19 cellular contexts compared by ENCODE assay signal in the genomic region with DNA sequence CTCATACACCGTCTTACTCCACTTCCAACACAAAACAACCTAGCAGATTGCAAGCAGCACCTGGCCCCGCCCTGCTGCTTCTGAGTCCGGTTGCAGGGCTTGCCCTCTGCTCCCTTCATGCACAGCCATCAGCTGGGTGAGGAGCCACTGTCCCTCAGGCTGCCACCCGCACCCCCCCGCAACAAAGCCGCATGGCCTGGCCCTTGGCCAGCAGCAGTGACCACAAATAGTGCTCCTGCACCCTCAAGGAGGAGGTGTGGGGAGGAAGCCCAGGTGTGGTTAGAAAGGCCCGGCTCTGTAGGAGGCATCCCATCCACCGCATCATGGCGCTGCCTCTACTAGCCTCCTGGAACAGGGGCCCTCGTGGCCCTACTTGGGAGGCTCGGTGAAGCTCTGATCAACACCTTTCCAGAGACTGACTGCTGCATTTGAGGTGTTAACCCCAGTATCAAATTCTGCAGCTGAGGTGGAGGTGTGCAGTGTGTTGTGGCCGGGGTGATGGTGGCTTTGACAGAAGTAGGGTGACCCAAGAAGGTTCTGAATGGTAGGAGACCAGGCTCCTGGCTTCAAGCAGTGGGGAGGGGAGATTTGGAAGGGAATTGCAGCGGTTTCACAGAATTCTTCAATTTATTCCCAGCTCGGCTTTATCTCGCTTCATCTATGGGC. TPM values are rescaled to one million over a fixed set of nuclear protein-coding genes. Genes with fewer than 3 reads are reported as not detected.
A peak's percentile ranks its signal among the peaks of the same experiment; 100 is the strongest.
DNase-seq lines count a peak whose midpoint lies in the region; ATAC-seq, FAIRE-seq and TF ChIP-seq lines count a peak whose summit lies in the region.
"Had no signal": no experiment of that assay in that cellular context is flagged by ENCODE, and none has a peak within 500 bp of the region (broad histone marks: within the 10 kb centered on the region; RNA-seq: fewer than 3 reads in every experiment).

No MANE protein-coding gene starts in this region.

- H3K4me3 Mint-ChIP-seq in CD8-positive, alpha-beta T cell, result no peak overlapping the region
- H3K4me3 Mint-ChIP-seq in natural killer cell, result peak overlapping the region; percentile 61
- no peak overlapping the region for H3K4me3 Mint-ChIP-seq in activated T-helper 2 cell treated with anti-CD3 and anti-CD28 coated beads, Interferon-gamma antibody, Interleukin-2, Interleukin-4, amounts not matched to agents 10 μg/mL and 5 μg/mL and 100 μg/mL, durations not matched to agents 14 hours and 24 hours and 36 hours (ENCODE audit: low read depth)
- H3K4me3 Mint-ChIP-seq: GM23338 had no signal

- TF ChIP-seq CTCF in CD8-positive, alpha-beta T cell (IDR thresholded peaks at IDR 0.05), result no peak
- TF ChIP-seq CTCF in K562 (IDR thresholded peaks at IDR 0.05 in 2 of 3, conservative IDR thresholded peaks at IDR 0.05 in 1 of 3; ENCODE audit: insufficient read depth in 2 of 3, low read depth in 1 of 3, low read length in 3 of 3) (no peak), natural killer cell (IDR thresholded peaks at IDR 0.05) (no peak)

- BruUV-seq in K562 (replicated peaks; lab: Mats Ljungman, UMichigan), result no TSS peak

- 0 out of 2 replicates have a peak, but pooled peaks cover 6% of the 10 kb centered on the region for H4K20me1 ChIP-seq in K562 (replicated peaks; ENCODE audit: control insufficient read depth, insufficient read depth, low read length)

- H3K9me3 Mint-ChIP-seq in CD8-positive, alpha-beta T cell, result peaks cover 9% of the 10 kb centered on the region
- H3K9me3 Mint-ChIP-seq in natural killer cell, result peaks cover 4 to 5% of the 10 kb centered on the region in 2 donors
- H3K9me3 Mint-ChIP-seq in activated T-helper 2 cell treated with anti-CD3 and anti-CD28 coated beads, Interferon-gamma antibody, Interleukin-2, Interleukin-4, amounts not matched to agents 10 μg/mL and 5 μg/mL and 100 μg/mL, durations not matched to agents 14 hours and 24 hours and 36 hours, result no peaks in the 10 kb centered on the region
- H3K9me3 Mint-ChIP-seq: GM23338 had no signal

- no peak for TF ChIP-seq EP300 in K562 (IDR thresholded peaks at IDR 0.05; ENCODE audit: low read length)

- DNase-seq in DMS79 treated with DMSO at 0.1 percent for 48 hours (lab: John Stamatoyannopoulos, UW) (peak; percentile 10), DMS79 (lab: John Stamatoyannopoulos, UW) (no peak), K562 (ENCODE audit: extremely low read depth in 1 of 4, low spot score in 3 of 4) (no peak), natural killer cell (no peak), RCC 7860 (ENCODE audit: low spot score) (no peak)
- DNase-seq in CD8-positive, alpha-beta T cell, result no peak
- DNase-seq in activated T-helper 2 cell treated with anti-CD3 and anti-CD28 coated beads, Interferon-gamma antibody, Interleukin-2, Interleukin-4, amounts not matched to agents 10 μg/mL and 5 μg/mL and 100 μg/mL, durations not matched to agents 14 hours and 24 hours and 36 hours (ENCODE audit: low spot score), result no peak
- DNase-seq: AML-193, COR-L47, HCEC 1CT, NCI-H1694 treated with DMSO at 0.1 percent for 48 hours, SJCRH30 had no signal

- no peak overlapping the region for H3K9ac ChIP-seq in K562 (ENCODE audit: insufficient read depth in 1 of 2, low read depth in 2 of 2, low read length in 2 of 2)

- no peak overlapping the region for H3K4me2 ChIP-seq in K562 (ENCODE audit: insufficient read depth, low read length)
- H3K4me2 ChIP-seq: GM23338 had no signal

- CTCF ChIA-PET in CD8-positive, alpha-beta T cell (lab: Charles Lee), result interaction anchor here (1.1 kb wide), 1 partner anchor 19 kb away, joined by 3 read pairs; no protein-coding TSS in a partner anchor
- CTCF ChIA-PET in K562 (lab: Yijun Ruan, JAX; ENCODE audit: low intra/inter-chr PET ratio), result no interaction called here

- H3K79me2 ChIP-seq in K562 (ENCODE audit: control insufficient read depth, insufficient read depth, low read length), result no peaks in the 10 kb centered on the region

- FAIRE-seq in K562 (lab: Jason Lieb, UNC), result no peak
- no peak for FAIRE-seq in RCC 7860 (lab: Jason Lieb, UNC)
- FAIRE-seq: GM12892, GM18507 had no signal

- no peak overlapping the region for H2AFZ ChIP-seq in K562 (ENCODE audit: low read depth, low read length)
- H2AFZ ChIP-seq: GM23338 had no signal

- H3K9me3 ChIP-seq in CD8-positive, alpha-beta T cell (ENCODE audit: low read length), result no peaks in the 10 kb centered on the region
- no peaks in the 10 kb centered on the region for H3K9me3 ChIP-seq in K562 (replicated peaks; ENCODE audit: control insufficient read depth, insufficient read depth, low read depth, low read length)
- H3K9me3 ChIP-seq: SJCRH30 had no signal

- no peak overlapping the region for H3K4me3 ChIP-seq in CD8-positive, alpha-beta T cell (ENCODE audit: low read depth, low read length)
- H3K4me3 ChIP-seq in K562, result no peak overlapping the region
- H3K4me3 ChIP-seq: GM23338, SJCRH30 had no signal

- POLR2A ChIA-PET in CD8-positive, alpha-beta T cell (lab: Charles Lee), result no interaction called here
- POLR2A ChIA-PET in K562 (lab: Yijun Ruan, JAX), result no interaction called here

- ATAC-seq in CD8-positive, alpha-beta T cell, result peak; percentile 40
- ATAC-seq in K562, result no peak
- ATAC-seq in natural killer cell, result peak; percentile 63 to 87 (median 63)
- no peak for ATAC-seq in HG03442 (IDR thresholded peaks at IDR 0.05; ENCODE audit: unreplicated experiment)
- ATAC-seq: GM23338 had no signal

- H3K9me1 ChIP-seq in K562 (ENCODE audit: control insufficient read depth, insufficient read depth, low read length), result no peaks in the 10 kb centered on the region

- no peaks in the 10 kb centered on the region for H3K36me3 ChIP-seq in CD8-positive, alpha-beta T cell (ENCODE audit: insufficient read depth, low read length)
- no peaks in the 10 kb centered on the region for H3K36me3 ChIP-seq in K562 (ENCODE audit: control insufficient read depth, insufficient read depth, low read length)
- H3K36me3 ChIP-seq: SJCRH30 had no signal

- H3K36me3 Mint-ChIP-seq in CD8-positive, alpha-beta T cell, result no peaks in the 10 kb centered on the region
- H3K36me3 Mint-ChIP-seq in natural killer cell, result peaks cover 13% of the 10 kb centered on the region
- H3K36me3 Mint-ChIP-seq in activated T-helper 2 cell treated with anti-CD3 and anti-CD28 coated beads, Interferon-gamma antibody, Interleukin-2, Interleukin-4, amounts not matched to agents 10 μg/mL and 5 μg/mL and 100 μg/mL, durations not matched to agents 14 hours and 24 hours and 36 hours (ENCODE audit: low read depth), result no peaks in the 10 kb centered on the region

- no peak overlapping the region for H3K27ac Mint-ChIP-seq in CD8-positive, alpha-beta T cell
- no peak overlapping the region for H3K27ac Mint-ChIP-seq in natural killer cell
- H3K27ac Mint-ChIP-seq in activated T-helper 2 cell treated with anti-CD3 and anti-CD28 coated beads, Interferon-gamma antibody, Interleukin-2, Interleukin-4, amounts not matched to agents 10 μg/mL and 5 μg/mL and 100 μg/mL, durations not matched to agents 14 hours and 24 hours and 36 hours, result no peak overlapping the region
- H3K27ac Mint-ChIP-seq: GM23338 had no signal

- peaks cover 6% of the 10 kb centered on the region for H3K27me3 Mint-ChIP-seq in CD8-positive, alpha-beta T cell (ENCODE audit: low read depth)
- peaks cover 35 to 53% of the 10 kb centered on the region in 2 donors for H3K27me3 Mint-ChIP-seq in natural killer cell (ENCODE audit: low read depth in 2 of 2)
- peaks cover 2% of the 10 kb centered on the region for H3K27me3 Mint-ChIP-seq in activated T-helper 2 cell treated with anti-CD3 and anti-CD28 coated beads, Interferon-gamma antibody, Interleukin-2, Interleukin-4, amounts not matched to agents 10 μg/mL and 5 μg/mL and 100 μg/mL, durations not matched to agents 14 hours and 24 hours and 36 hours (ENCODE audit: low read depth)

- TF ChIP-seq POLR2A in K562 (conservative IDR thresholded peaks at IDR 0.05), result no peak

- H3K4me1 ChIP-seq in CD8-positive, alpha-beta T cell (ENCODE audit: insufficient read depth, low read length), result peaks cover 5% of the 10 kb centered on the region
- no peaks in the 10 kb centered on the region; a peak in 1 of 5 replicates for H3K4me1 ChIP-seq in K562 (replicated peaks in 1 of 2; ENCODE audit: control insufficient read depth in 2 of 2, insufficient read depth in 2 of 2, low read length in 2 of 2)
- H3K4me1 ChIP-seq: SJCRH30 had no signal

- TF ChIP-seq RAD21 in K562 (CRISPR knock-in tag; conservative IDR thresholded peaks at IDR 0.05 in 1 of 2, IDR thresholded peaks at IDR 0.05 in 1 of 2), result no peak

- H3K4me1 Mint-ChIP-seq in CD8-positive, alpha-beta T cell (ENCODE audit: low read depth), result peaks cover 13% of the 10 kb centered on the region
- peaks cover 26 to 28% of the 10 kb centered on the region in 2 donors for H3K4me1 Mint-ChIP-seq in natural killer cell
- peaks cover 8% of the 10 kb centered on the region for H3K4me1 Mint-ChIP-seq in activated T-helper 2 cell treated with anti-CD3 and anti-CD28 coated beads, Interferon-gamma antibody, Interleukin-2, Interleukin-4, amounts not matched to agents 10 μg/mL and 5 μg/mL and 100 μg/mL, durations not matched to agents 14 hours and 24 hours and 36 hours (ENCODE audit: low read depth)

- in situ Hi-C loops in K562 (cut with MboI), result no loop called here

- 4% methylated on average over 15 of the region's 15 CpGs for WGBS in K562 (ENCODE audit: insufficient coverage, low coverage, missing lambda C conversion rate)

- no peak overlapping the region for H3K27ac ChIP-seq in CD8-positive, alpha-beta T cell (ENCODE audit: low read depth, low read length)
- H3K27ac ChIP-seq in K562 (ENCODE audit: extremely low read depth, low read depth, low read length), result no peak overlapping the region
- H3K27ac ChIP-seq: 22Rv1, C4-2B, RWPE1, SJCRH30 had no signal

- no peaks in the 10 kb centered on the region for H3K27me3 ChIP-seq in CD8-positive, alpha-beta T cell (ENCODE audit: insufficient read depth, low read length)
- H3K27me3 ChIP-seq in K562 (ENCODE audit: control insufficient read depth in 2 of 2, insufficient read depth in 2 of 2, low read length in 2 of 2), result peaks cover 2 to 61% of the 10 kb centered on the region in 2 experiments; a peak in 3 of 5 replicates

- intact Hi-C loops in CD8-positive, alpha-beta T cell (cut with DNase I, micrococcal nuclease), result no loop called here
- intact Hi-C loops in K562 (cut with micrococcal nuclease) (no loop called here), natural killer cell (cut with micrococcal nuclease) (loop anchor here (5.0 kb wide), 2 partner anchors 81 to 274 kb away; no protein-coding TSS in a partner anchor)
- intact Hi-C loops in activated T-helper 2 cell treated with anti-CD3 and anti-CD28 coated beads, Interferon-gamma antibody, Interleukin-2, Interleukin-4, amounts not matched to agents 10 μg/mL and 5 μg/mL and 100 μg/mL, durations not matched to agents 14 hours and 24 hours and 36 hours (cut with micrococcal nuclease), result no loop called here

RNA-seq across cellular contexts. Expression of gene WNK2, which starts 52.7 kb away (rescaled TPM):
- total RNA-seq in CD8-positive, alpha-beta T cell, result under 1 TPM; 0.25 to 0.30 TPM
- 5.1 and 9.4 TPM in 2 replicates for total RNA-seq in K562 (2011; cell fraction: chromatin; rRNA removed; ENCODE audit: low replicate concordance)
- 1.5 and 1.6 TPM in 2 replicates for total RNA-seq in K562 (2011; cell fraction: nucleolus; rRNA removed)
- total RNA-seq in K562 (2011; cell fraction: nucleoplasm; rRNA removed), result 4.0 and 4.5 TPM in 2 replicates
- 0.64 and 1.9 TPM in 2 replicates for total RNA-seq in K562 (2014; rRNA removed)
- total RNA-seq in K562 (2014; rRNA removed; fragmentation: Illumina TruSeq; extraction: Trizol), result 0.36 and 0.41 TPM in 2 replicates
- 0.40 and 0.60 TPM in 2 replicates for total RNA-seq in K562 (2015; rRNA removed; fragmentation: Illumina TruSeq; extraction: Trizol)
- 3.3 TPM in 2 replicates for total RNA-seq in K562 (2021)
- polyA plus RNA-seq in K562 (2011; rRNA removed), result 0.28 and 0.45 TPM in 2 replicates
- polyA plus RNA-seq in K562 (2011; cell fraction: cytosol; rRNA removed), result 0.15 and 0.75 TPM in 2 replicates
- 0.73 and 2.4 TPM in 2 replicates for polyA plus RNA-seq in K562 (2011; cell fraction: nucleus; rRNA removed)
- 1.9 and 2.2 TPM in 2 replicates for polyA plus RNA-seq in K562 (2012)
- 0.73 and 1.7 TPM in 2 replicates for polyA plus RNA-seq in K562 (2014; fragmentation: Illumina TruSeq; extraction: Trizol)
- not detected for polyA plus RNA-seq in K562 (2014; fragmentation: Nextera tagmentation; extraction: Ambion mirVana)
- 1.4 and 1.8 TPM in 2 replicates for polyA plus RNA-seq in K562 (2014; rRNA removed)
- 0.27 and 0.77 TPM in 2 replicates for polyA minus RNA-seq in K562 (2011; rRNA and poly(A)+ RNA removed)
- 0.67 TPM in 1 of 2 replicates, not detected in the other for polyA minus RNA-seq in K562 (2011; cell fraction: cytosol; rRNA and poly(A)+ RNA removed)
- polyA minus RNA-seq in K562 (2011; cell fraction: nucleus; rRNA and poly(A)+ RNA removed), result 0.89 and 1.2 TPM in 2 replicates
- under 1 TPM in 1 of 3 donors, not detected in 2; 0.25 TPM for total RNA-seq in natural killer cell
- 1.2 and 1.6 TPM in 2 replicates for total RNA-seq in activated T-helper 2 cell treated with anti-CD3 and anti-CD28 coated beads, Interferon-gamma antibody, Interleukin-2, Interleukin-4, amounts not matched to agents 10 μg/mL and 5 μg/mL and 100 μg/mL, durations not matched to agents 14 hours and 24 hours and 36 hours
- total RNA-seq: SJCRH30 had no signal

Comparison
In these comparisons a context has a peak if more than half of its experiments do, and no peak if none do; other contexts are left out.
1. ATAC-seq: peak in CD8-positive, alpha-beta T cell (single experiment) and natural killer cell (3 of 3); none in K562 (single experiment) and HG03442 (single experiment).